ENCODE assay signal across 2 cellular contexts in genomic region chr1:220086261-220086686, GRCh38.
TF ChIP-seq lines count a peak whose summit lies in the region.

No MANE protein-coding gene starts in this region.

TF ChIP-seq in WTC11, 78 proteins besides CTCF, POLR2A, EP300 and RAD21:
- TF ChIP-seq GTF2I (CRISPR knock-in tag; conservative IDR thresholded peaks at IDR 0.05) = 0 out of 2 replicates have a peak, but pooled peaks have one; percentile 14
- peak; percentile 87; the same call in 1 of the 2 replicates for TF ChIP-seq ZNF121 (CRISPR knock-in tag; IDR thresholded peaks at IDR 0.05)

TF ChIP-seq in HepG2, 621 proteins besides CTCF, POLR2A, EP300 and RAD21:
- TF ChIP-seq PRPF4 (IDR thresholded peaks at IDR 0.05; ENCODE audit: low read depth, low read length, poor library complexity, severe bottlenecking) = peak; percentile 63
- TF ChIP-seq ZBTB38 (CRISPR knock-in tag; IDR thresholded peaks at IDR 0.05) = peak; percentile 89
